Comparison of ENCODE assay signal across 8 cellular contexts in the genomic region with DNA sequence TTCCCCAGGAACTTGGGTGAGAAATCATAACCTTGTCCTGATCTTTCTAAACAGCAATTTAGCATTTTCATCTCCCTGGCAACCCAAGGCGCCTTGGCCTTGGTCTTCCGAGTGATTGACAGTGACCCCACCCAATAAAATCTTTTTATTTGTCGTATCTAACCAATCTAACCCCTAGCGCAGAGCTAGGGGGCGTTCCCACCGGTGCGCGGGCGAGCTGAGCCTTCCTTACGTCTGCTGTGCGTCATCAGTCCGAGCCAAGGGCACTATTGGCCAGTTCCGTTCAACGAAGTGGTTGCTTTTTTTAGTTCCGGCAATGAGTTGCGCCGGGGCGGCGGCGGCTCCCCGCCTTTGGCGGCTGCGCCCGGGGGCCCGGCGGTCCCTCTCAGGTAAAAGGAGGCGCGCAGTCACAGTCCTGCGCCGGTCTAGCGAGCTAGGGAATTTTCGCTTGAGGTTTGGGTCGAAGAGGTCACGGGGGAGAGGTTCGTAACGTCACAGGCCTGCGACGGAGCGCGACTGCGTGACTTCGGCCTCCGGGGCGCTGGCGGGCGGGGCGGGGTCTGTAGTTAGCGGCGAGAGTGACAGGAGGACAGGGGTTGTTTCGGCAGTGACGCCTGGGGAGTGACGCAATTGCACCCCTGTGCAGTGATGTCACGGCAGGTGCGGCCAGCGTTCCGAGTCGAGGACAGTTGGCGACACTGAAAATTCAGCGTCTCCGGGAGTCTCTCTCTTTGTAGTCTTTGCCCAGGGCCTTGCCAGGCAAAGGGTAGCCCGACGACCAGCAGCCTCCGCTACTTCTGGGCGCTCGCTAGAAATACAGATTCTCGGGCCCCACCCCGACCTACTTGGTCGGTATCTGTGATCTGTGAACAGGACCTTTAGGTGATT. TPM values are rescaled to one million over a fixed set of nuclear protein-coding genes. Genes with fewer than 3 reads are reported as not detected.
DNase-seq lines count a peak whose midpoint lies in the region; TF ChIP-seq lines count a peak whose summit lies in the region.

TSS of gene COQ7 (plus strand) at position 266 of the 888 bp plus-strand sequence. CDS start at position 317, 51 bp downstream.

- peak within 1 kb of the TSS; percentile 98 for H3K27ac Mint-ChIP-seq in activated T-helper 1 cell treated with anti-CD3 and anti-CD28 coated beads, Interleukin-12 subunit alpha, Interleukin-12 subunit beta, Interleukin-2, Interleukin-4 antibody, amounts not matched to agents 30 ng/mL and 10 ng/mL and 1 ng/mL, durations not matched to agents 14 hours and 24 hours and 36 hours

- WGBS in GM23248 (ENCODE audit: low coverage in 1 of 2, low lambda C conversion rate in 2 of 2, missing lambda C conversion rate in 2 of 2), 2 experiments = 1% methylated on average over 56 to 68 of the region's 68 CpGs
- 0 to 1% methylated on average over 10 to 14 of the region's 68 CpGs for WGBS in esophagus squamous epithelium, 2 donors

- H3K4me1 Mint-ChIP-seq in activated T-helper 1 cell treated with anti-CD3 and anti-CD28 coated beads, Interleukin-12 subunit alpha, Interleukin-12 subunit beta, Interleukin-2, Interleukin-4 antibody, amounts not matched to agents 30 ng/mL and 10 ng/mL and 1 ng/mL, durations not matched to agents 14 hours and 24 hours and 36 hours (ENCODE audit: low read depth) = peaks cover 21% of the 10 kb centered on the region

- H4K20me1 ChIP-seq in GM23248 (ENCODE audit: insufficient read depth) = no peaks in the 10 kb centered on the region

- no peaks in the 10 kb centered on the region for H3K9me3 Mint-ChIP-seq in activated T-helper 1 cell treated with anti-CD3 and anti-CD28 coated beads, Interleukin-12 subunit alpha, Interleukin-12 subunit beta, Interleukin-2, Interleukin-4 antibody, amounts not matched to agents 30 ng/mL and 10 ng/mL and 1 ng/mL, durations not matched to agents 14 hours and 24 hours and 36 hours

- peak in 2 of 6 experiments; percentile 10 to 25 for TF ChIP-seq CTCF in esophagus squamous epithelium (IDR thresholded peaks at IDR 0.05)

- peak within 1 kb of the TSS; percentile 98 for H3K9ac ChIP-seq in GM23248

- H3K4me3 ChIP-seq in GM23248 = peak within 1 kb of the TSS; percentile 90
- peak within 1 kb of the TSS; percentile 63 to 94 (median 76) for H3K4me3 ChIP-seq in esophagus squamous epithelium

- H3K4me3 Mint-ChIP-seq in activated T-helper 1 cell treated with anti-CD3 and anti-CD28 coated beads, Interleukin-12 subunit alpha, Interleukin-12 subunit beta, Interleukin-2, Interleukin-4 antibody, amounts not matched to agents 30 ng/mL and 10 ng/mL and 1 ng/mL, durations not matched to agents 14 hours and 24 hours and 36 hours = peak within 1 kb of the TSS; percentile 84

- peaks cover 11% of the 10 kb centered on the region for H3K36me3 Mint-ChIP-seq in activated T-helper 1 cell treated with anti-CD3 and anti-CD28 coated beads, Interleukin-12 subunit alpha, Interleukin-12 subunit beta, Interleukin-2, Interleukin-4 antibody, amounts not matched to agents 30 ng/mL and 10 ng/mL and 1 ng/mL, durations not matched to agents 14 hours and 24 hours and 36 hours (ENCODE audit: low read depth)

- H3K9me2 ChIP-seq in GM23248 (ENCODE audit: insufficient read depth) = no peaks in the 10 kb centered on the region

- H2AFZ ChIP-seq in GM23248 = peak within 1 kb of the TSS; percentile 91

- intact Hi-C loops in activated T-helper 1 cell treated with anti-CD3 and anti-CD28 coated beads, Interleukin-12 subunit alpha, Interleukin-12 subunit beta, Interleukin-2, Interleukin-4 antibody, amounts not matched to agents 30 ng/mL and 10 ng/mL and 1 ng/mL, durations not matched to agents 14 hours and 24 hours and 36 hours (cut with micrococcal nuclease) = loop anchor here (1.0 to 5.0 kb wide), 11 partner anchors 19 to 819 kb away; partner anchors contain the start of genes ARL6IP1, CCP110, IQCK and KNOP1
- intact Hi-C loops in esophagus squamous epithelium (cut with DNase I) = no loop called here

- H3K4me1 ChIP-seq in GM23248 (ENCODE audit: insufficient read depth) (peaks cover 9% of the 10 kb centered on the region; the same call in 1 of the 2 replicates), esophagus squamous epithelium (peaks cover 8 to 23% (median 17%) of the 10 kb centered on the region in 3 donors)

- TF ChIP-seq POLR2A in esophagus squamous epithelium (IDR thresholded peaks at IDR 0.05) = peak in 3 of 4 donors; percentile 24 to 70 (median 46)

- no peaks in the 10 kb centered on the region for H3K36me3 ChIP-seq in GM23248 (ENCODE audit: low read depth)
- H3K36me3 ChIP-seq in esophagus squamous epithelium = peaks cover 0 to 16% (median 0%) of the 10 kb centered on the region in 3 donors

- H3K4me2 ChIP-seq in GM23248 (ENCODE audit: unreplicated experiment) = peak within 1 kb of the TSS; percentile 98

- H3K27me3 ChIP-seq in GM23248 (replicated peaks; ENCODE audit: insufficient read depth) (no peaks in the 10 kb centered on the region), esophagus squamous epithelium (no peaks in the 10 kb centered on the region)

- in situ Hi-C loops in GM23248 (cut with MboI) = no loop called here

- no peaks in the 10 kb centered on the region for H3K9me3 ChIP-seq in GM23248 (ENCODE audit: low read depth)
- H3K9me3 ChIP-seq in esophagus squamous epithelium = no peaks in the 10 kb centered on the region

- H3K27ac ChIP-seq in GM23248 (peak within 1 kb of the TSS; percentile 99), esophagus squamous epithelium (peak within 1 kb of the TSS; percentile 95 to 100 (median 98))

- no peaks in the 10 kb centered on the region for H3F3A ChIP-seq in GM23248 (ENCODE audit: insufficient read depth)

- peak; percentile 96 for DNase-seq in DMS79 treated with DMSO at 0.1 percent for 48 hours (lab: John Stamatoyannopoulos, UW)
- DNase-seq in GM23248 = peak; percentile 100
- DNase-seq in Kasumi-1 (lab: John Stamatoyannopoulos, UW) = peak; percentile 82 to 91
- peak; percentile 100 for DNase-seq in RPMI7951 (ENCODE audit: low read depth)
- peak; percentile 97 for DNase-seq in activated T-helper 1 cell treated with anti-CD3 and anti-CD28 coated beads, Interleukin-12 subunit alpha, Interleukin-12 subunit beta, Interleukin-2, Interleukin-4 antibody, amounts not matched to agents 30 ng/mL and 10 ng/mL and 1 ng/mL, durations not matched to agents 14 hours and 24 hours and 36 hours (ENCODE audit: low spot score)
- peak; percentile 95 for DNase-seq in esophagus squamous epithelium (lab: John Stamatoyannopoulos, UW)
- DNase-seq in myocyte (ENCODE audit: low read depth) = peak; percentile 100
- peak; percentile 93 to 97 for DNase-seq in stimulated activated CD8-positive, alpha-beta memory T cell treated with anti-CD3 and anti-CD28 coated beads, Interleukin-7, amount 100 ng/mL, for 48 hours (ENCODE audit: extremely low read depth in 1 of 2, low read depth in 1 of 2)

- peaks cover 11% of the 10 kb centered on the region for H3K79me2 ChIP-seq in GM23248 (ENCODE audit: insufficient read depth)

- peaks cover 1% of the 10 kb centered on the region for H3K27me3 Mint-ChIP-seq in activated T-helper 1 cell treated with anti-CD3 and anti-CD28 coated beads, Interleukin-12 subunit alpha, Interleukin-12 subunit beta, Interleukin-2, Interleukin-4 antibody, amounts not matched to agents 30 ng/mL and 10 ng/mL and 1 ng/mL, durations not matched to agents 14 hours and 24 hours and 36 hours (ENCODE audit: insufficient read depth)

RNA-seq across cellular contexts. Expression of gene COQ7, which starts in this region (rescaled TPM):
- total RNA-seq in GM23248 (2014; rRNA removed; shearing (Covaris generic)) = 9.9 and 19.7 TPM in 2 replicates
- polyA plus RNA-seq in GM23248 (2016; fragmentation: Nextera tagmentation; extraction: Ambion mirVana) = 9.6 and 9.8 TPM in 2 replicates
- 19.8 and 23.0 TPM in 2 replicates for total RNA-seq in RPMI7951 (2014; rRNA removed; shearing (Covaris generic))
- total RNA-seq in activated T-helper 1 cell treated with anti-CD3 and anti-CD28 coated beads, Interleukin-12 subunit alpha, Interleukin-12 subunit beta, Interleukin-2, Interleukin-4 antibody, amounts not matched to agents 30 ng/mL and 10 ng/mL and 1 ng/mL, durations not matched to agents 14 hours and 24 hours and 36 hours = 17.3 and 19.6 TPM in 2 replicates
- total RNA-seq in esophagus squamous epithelium = 10 to 100 TPM in 3 of 4 donors, 1 to 10 TPM in 1; 5.6 to 14.4 (median 12.5) TPM
- total RNA-seq in myocyte = 17.4 and 17.8 TPM in 2 replicates
- 18.6 TPM for polyA plus RNA-seq in myocyte (2012)

Comparison
In these comparisons a context has a peak if more than half of its experiments do, and no peak if none do; other contexts are left out.
1. Peak in every context shown above with its lines: DNase-seq, H3K4me3 ChIP-seq and H3K27ac ChIP-seq.